Comparison of ENCODE assay signal across 23 cellular contexts in the genomic region with DNA sequence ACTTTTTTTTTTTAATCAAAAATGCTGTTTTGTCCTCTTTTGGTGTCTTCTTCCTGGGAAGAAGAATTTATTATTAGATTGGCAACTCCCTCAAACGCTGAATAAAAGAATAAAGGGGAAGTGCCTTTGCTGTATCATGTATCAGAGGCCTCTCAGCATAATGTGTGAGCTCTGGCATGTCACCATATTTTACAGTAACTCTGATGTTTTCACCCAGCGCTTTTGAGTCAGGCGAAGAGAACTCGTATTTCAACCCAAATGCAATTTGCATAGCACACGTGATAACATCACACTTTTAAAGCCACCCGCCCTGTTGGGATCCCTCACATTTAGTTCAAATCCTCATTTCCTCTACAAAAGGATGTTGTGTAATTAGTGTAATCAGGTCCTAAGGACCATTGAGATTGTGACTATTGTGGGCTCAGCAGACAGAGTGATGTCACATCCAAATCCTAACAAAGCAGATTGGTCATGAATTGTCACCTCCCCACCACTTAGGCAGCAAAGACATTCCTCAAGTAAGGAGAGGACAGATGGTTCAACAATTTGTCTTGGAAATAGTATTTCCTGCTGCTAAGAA.
A peak's percentile ranks its signal among the peaks of the same experiment; 100 is the strongest.
DNase-seq lines count a peak whose midpoint lies in the region; FAIRE-seq and TF ChIP-seq lines count a peak whose summit lies in the region.
"Had no signal": no experiment of that assay in that cellular context is flagged by ENCODE, and none has a peak within 500 bp of the region (broad histone marks: within the 10 kb centered on the region; RNA-seq: fewer than 3 reads in every experiment).

No MANE protein-coding gene starts in this region.

- TF ChIP-seq CTCF in H1 (IDR thresholded peaks at IDR 0.05; ENCODE audit: control extremely low read depth in 1 of 3, insufficient read depth in 1 of 3, low read depth in 1 of 3, low read length in 3 of 3) (no peak), neural cell (IDR thresholded peaks at IDR 0.05; ENCODE audit: poor library complexity, severe bottlenecking) (no peak)

- no peak overlapping the region for H4K8ac ChIP-seq in H1 (ENCODE audit: extremely low read depth, insufficient read depth, low read length)

- H3K4me3 ChIP-seq in H1 (ENCODE audit: extremely low read depth in 1 of 4, insufficient read depth in 2 of 4, low read depth in 3 of 4, low read length in 4 of 4), result no peak overlapping the region
- H3K4me3 ChIP-seq in neural cell (ENCODE audit: low read length), result peak overlapping the region; percentile 1
- H3K4me3 ChIP-seq: A549 had no signal

- no peak overlapping the region for H3K4me2 ChIP-seq in H1 (ENCODE audit: insufficient read depth in 1 of 2, low read depth in 2 of 2, low read length in 2 of 2)
- no peak overlapping the region for H3K4me2 ChIP-seq in neural cell (ENCODE audit: low read length)
- H3K4me2 ChIP-seq: A549, SK-N-SH had no signal

- H3F3A ChIP-seq in neural cell (ENCODE audit: insufficient read depth, low read length, poor library complexity, severe bottlenecking), result no peaks in the 10 kb centered on the region

- H3K56ac ChIP-seq in H1 (replicated peaks; ENCODE audit: insufficient read length, low read depth, low read length), result no peak overlapping the region

- CTCF ChIA-PET in H1 (lab: Charles Lee; ENCODE audit: partially characterized antibody), result interaction anchor here (0.7 to 3.9 kb wide), 12 partner anchors 13 to 734 kb away, joined by 3 to 39 read pairs (median 4); no protein-coding TSS in a partner anchor
- CTCF ChIA-PET in activated CD4-positive, alpha-beta memory T cell treated with anti-CD3 and anti-CD28 coated beads for 36 hours (lab: Charles Lee), result interaction anchor here (1.8 kb wide), 1 partner anchor 734 kb away, joined by 5 read pairs; no protein-coding TSS in a partner anchor

- TF ChIP-seq EP300 in H1 (IDR thresholded peaks at IDR 0.05; ENCODE audit: borderline replicate concordance in 1 of 2, low read depth in 2 of 2, low read length in 2 of 2) (no peak), neural cell (conservative IDR thresholded peaks at IDR 0.05; ENCODE audit: poor library complexity, severe bottlenecking) (no peak)

- no peak overlapping the region for H2BK20ac ChIP-seq in H1 (ENCODE audit: low read length)

- no peaks in the 10 kb centered on the region for H3K27me3 ChIP-seq in H1 (replicated peaks in 1 of 4; ENCODE audit: control insufficient read depth in 3 of 4, extremely low read depth in 1 of 4, insufficient read depth in 3 of 4, low read length in 3 of 4)
- no peaks in the 10 kb centered on the region for H3K27me3 ChIP-seq in neural cell (ENCODE audit: insufficient read depth, low read depth, low read length)

- H3K4me3 Mint-ChIP-seq in activated CD4-positive, alpha-beta memory T cell treated with anti-CD3 and anti-CD28 coated beads for 36 hours, result no peak overlapping the region
- H3K4me3 Mint-ChIP-seq in immature natural killer cell, result no peak overlapping the region
- H3K4me3 Mint-ChIP-seq: CD4-positive, alpha-beta memory T cell had no signal

- no peaks in the 10 kb centered on the region for H3K27me3 Mint-ChIP-seq in activated CD4-positive, alpha-beta memory T cell treated with anti-CD3 and anti-CD28 coated beads for 36 hours
- peaks cover 0 to 4% (median 0%) of the 10 kb centered on the region in 3 donors for H3K27me3 Mint-ChIP-seq in immature natural killer cell (ENCODE audit: low read depth in 3 of 3)
- H3K27me3 Mint-ChIP-seq: CD4-positive, alpha-beta memory T cell had no signal

- H3K9ac ChIP-seq in H1 (replicated peaks in 1 of 4; ENCODE audit: extremely low read depth in 1 of 4, low read depth in 3 of 4, low read length in 3 of 4) (peak overlapping the region in 1 of 4 experiments; percentile 15; a peak in 2 of 7 replicates), neural cell (ENCODE audit: low read length) (peak overlapping the region; percentile 23)
- H3K9ac ChIP-seq: SK-N-SH had no signal

- no peak overlapping the region for H2BK120ac ChIP-seq in H1 (replicated peaks; ENCODE audit: low read depth, low read length)

- H2AFZ ChIP-seq in H1 (ENCODE audit: low read length), result no peak overlapping the region
- no peak overlapping the region for H2AFZ ChIP-seq in neural cell (ENCODE audit: low read depth, low read length)

- H3K4me1 Mint-ChIP-seq in activated CD4-positive, alpha-beta memory T cell treated with anti-CD3 and anti-CD28 coated beads for 36 hours (ENCODE audit: low read depth), result no peaks in the 10 kb centered on the region
- no peaks in the 10 kb centered on the region for H3K4me1 Mint-ChIP-seq in immature natural killer cell
- H3K4me1 Mint-ChIP-seq: CD4-positive, alpha-beta memory T cell had no signal

- no peaks in the 10 kb centered on the region for H3K9me3 ChIP-seq in H1 (ENCODE audit: insufficient read depth in 2 of 2, low read depth in 1 of 2, low read length in 1 of 2)
- H3K9me3 ChIP-seq in neural cell (ENCODE audit: low read length), result no peaks in the 10 kb centered on the region
- H3K9me3 ChIP-seq: A549, SK-N-SH had no signal

- no peaks in the 10 kb centered on the region for H3K4me1 ChIP-seq in H1 (replicated peaks in 1 of 4; ENCODE audit: control insufficient read depth in 3 of 4, insufficient read depth in 4 of 4, low read length in 3 of 4)
- H3K4me1 ChIP-seq: A549 had no signal

- no peaks in the 10 kb centered on the region for H3K9me2 ChIP-seq in neural cell (ENCODE audit: insufficient read depth, low read length)
- H3K9me2 ChIP-seq: SK-N-SH had no signal

- no peak overlapping the region for H2BK5ac ChIP-seq in H1 (ENCODE audit: low read depth, low read length)

- POLR2A ChIA-PET in H1 (lab: Charles Lee; ENCODE audit: partially characterized antibody), result no interaction called here
- POLR2A ChIA-PET in activated CD4-positive, alpha-beta memory T cell treated with anti-CD3 and anti-CD28 coated beads for 36 hours (lab: Charles Lee), result no interaction called here

- H4K20me1 ChIP-seq in H1 (replicated peaks in 1 of 2; ENCODE audit: control insufficient read depth in 1 of 2, insufficient read depth in 2 of 2, low read length in 2 of 2), result no peaks in the 10 kb centered on the region
- no peaks in the 10 kb centered on the region for H4K20me1 ChIP-seq in neural cell (ENCODE audit: insufficient read depth)

- TF ChIP-seq RAD21 in H1 (IDR thresholded peaks at IDR 0.05 in 1 of 2, conservative IDR thresholded peaks at IDR 0.05 in 1 of 2; ENCODE audit: low read depth in 2 of 2, low read length in 2 of 2) (no peak), neural cell (conservative IDR thresholded peaks at IDR 0.05) (no peak)

- FAIRE-seq in H1 (lab: Jason Lieb, UNC), result no peak
- FAIRE-seq: A549, GM12891, H54 had no signal

- no peak overlapping the region for H2AK5ac ChIP-seq in H1 (ENCODE audit: low read depth, low read length)

- H3K9me3 Mint-ChIP-seq in activated CD4-positive, alpha-beta memory T cell treated with anti-CD3 and anti-CD28 coated beads for 36 hours, result peaks cover 6% of the 10 kb centered on the region
- H3K9me3 Mint-ChIP-seq in immature natural killer cell, result peaks cover 0 to 7% (median 2%) of the 10 kb centered on the region in 6 donors

- intact Hi-C loops in activated CD4-positive, alpha-beta memory T cell treated with anti-CD3 and anti-CD28 coated beads for 36 hours (cut with micrococcal nuclease), result loop anchor here (10.0 kb wide), 1 partner anchor 738 kb away; no protein-coding TSS in a partner anchor

- no peak overlapping the region for H3K14ac ChIP-seq in H1 (ENCODE audit: insufficient read length)

- H3K23me2 ChIP-seq in H1 (ENCODE audit: low read depth, low read length), result no peaks in the 10 kb centered on the region; the same call in 1 of the 2 replicates

- H3K18ac ChIP-seq in H1 (ENCODE audit: extremely low read depth, low read length), result no peak overlapping the region

- H3K27ac ChIP-seq in H1 (ENCODE audit: low read depth, low read length) (no peak overlapping the region), neural cell (ENCODE audit: low read length) (peak overlapping the region; percentile 55)
- H3K27ac ChIP-seq: A549 had no signal

- H3K36me3 Mint-ChIP-seq in activated CD4-positive, alpha-beta memory T cell treated with anti-CD3 and anti-CD28 coated beads for 36 hours, result no peaks in the 10 kb centered on the region
- no peaks in the 10 kb centered on the region for H3K36me3 Mint-ChIP-seq in immature natural killer cell
- H3K36me3 Mint-ChIP-seq: CD4-positive, alpha-beta memory T cell had no signal

- TF ChIP-seq POLR2A in H1 (IDR thresholded peaks at IDR 0.05; ENCODE audit: control extremely low read depth in 1 of 2, low read depth in 2 of 2, low read length in 2 of 2), result no peak

- WGBS in H1 (ENCODE audit: extremely low coverage in 1 of 2, insufficient coverage in 1 of 2, insufficient read length in 1 of 2, insufficient replicate concordance in 2 of 2, low coverage in 1 of 2, low lambda C conversion rate in 2 of 2, missing lambda C conversion rate in 1 of 2), 2 experiments, result 78% methylated on average over 6 of the region's 6 CpGs; no CpG with 5 or more reads in 1 of the 2 experiments

- H3K36me3 ChIP-seq in H1 (ENCODE audit: control insufficient read depth in 2 of 4, insufficient read depth in 4 of 4, low read length in 3 of 4) (no peaks in the 10 kb centered on the region), neural cell (ENCODE audit: insufficient read depth, low read length) (no peaks in the 10 kb centered on the region)

- H3K4ac ChIP-seq in H1 (replicated peaks; ENCODE audit: insufficient read length, low read depth, low read length), result no peak overlapping the region

- DNase-seq in MV-4-11 (lab: John Stamatoyannopoulos, UW) (peak; percentile 20), NCI-H524 treated with DMSO at 0.1 percent for 48 hours (lab: John Stamatoyannopoulos, UW) (peak; percentile 40), H1 (ENCODE audit: low read depth in 1 of 2, low spot score in 2 of 2) (no peak), activated T-cell treated with anti-CD3 and anti-CD28 coated beads for 4 hours (no peak), immature natural killer cell (no peak)
- DNase-seq in activated CD4-positive, alpha-beta memory T cell treated with anti-CD3 and anti-CD28 coated beads for 36 hours, result no peak
- DNase-seq: C1 segment of cervical spinal cord; CD4-positive, alpha-beta memory T cell; COR-L47; DMS79; GF-D8; KBM-7; NCI-H1105 treated with DMSO at 0.1 percent for 48 hours; NCI-H2081; NCI-H2227 treated with DMSO at 0.1 percent for 48 hours; NCI-H82; NK-92 treated with Interleukin-12 subunit alpha and Interleukin-12 subunit beta, amount 100 ng/mL, for 24 hours; PC-3; SK-N-SH had no signal

- H3K23ac ChIP-seq in H1 (ENCODE audit: insufficient read length), result no peak overlapping the region

- H4K5ac ChIP-seq in H1 (ENCODE audit: insufficient read length, low read depth, low read length), result no peak overlapping the region

- H3K79me2 ChIP-seq in H1 (ENCODE audit: control insufficient read depth in 1 of 2, insufficient read depth in 2 of 2, low read length in 2 of 2) (no peaks in the 10 kb centered on the region), neural cell (replicated peaks; ENCODE audit: insufficient read depth, low read length) (no peaks in the 10 kb centered on the region)

- no peak overlapping the region for H2BK15ac ChIP-seq in H1 (ENCODE audit: low read length)

- H3K27ac Mint-ChIP-seq in activated CD4-positive, alpha-beta memory T cell treated with anti-CD3 and anti-CD28 coated beads for 36 hours, result no peak overlapping the region
- H3K27ac Mint-ChIP-seq in immature natural killer cell, result no peak overlapping the region
- H3K27ac Mint-ChIP-seq: CD4-positive, alpha-beta memory T cell had no signal

- no peak overlapping the region for H2BK12ac ChIP-seq in H1 (ENCODE audit: low read depth, low read length)

- no peaks in the 10 kb centered on the region for H3K79me1 ChIP-seq in H1 (ENCODE audit: low read depth, low read length)

- no peak overlapping the region for H4K91ac ChIP-seq in H1 (replicated peaks; ENCODE audit: insufficient read length, low read length)

Comparison
In these comparisons a context has a peak if more than half of its experiments do, and no peak if none do; other contexts are left out.
1. DNase-seq: peak in MV-4-11 (single experiment) and NCI-H524 treated with DMSO at 0.1 percent for 48 hours (single experiment); none in H1 (0 of 2), activated T-cell treated with anti-CD3 and anti-CD28 coated beads for 4 hours (single experiment), activated CD4-positive, alpha-beta memory T cell treated with anti-CD3 and anti-CD28 coated beads for 36 hours (single experiment) and immature natural killer cell (0 of 3).